In the genomic region with DNA sequence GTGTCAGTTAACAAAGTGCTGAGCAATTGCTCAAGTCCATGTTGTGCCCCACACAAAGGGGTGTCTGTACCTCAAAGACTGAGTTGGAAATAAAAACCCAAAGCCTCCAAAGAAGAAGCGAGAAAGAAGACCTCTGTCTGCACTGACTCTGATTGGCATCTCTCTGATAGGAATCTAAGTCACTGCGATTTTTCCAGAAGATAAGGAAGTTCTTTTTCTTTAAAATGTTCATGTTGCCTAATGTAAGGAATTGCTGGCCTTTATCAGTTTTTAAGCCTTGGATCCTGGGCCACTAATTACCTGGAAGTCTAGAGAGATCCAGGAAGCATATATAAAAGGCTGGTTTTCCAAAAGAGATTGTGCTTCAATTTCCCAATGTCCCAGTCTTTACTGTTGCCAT, we compare ENCODE assay signal across 33 cellular contexts.
"Had no signal": no experiment of that assay in that cellular context is flagged by ENCODE, and none has a peak within 500 bp of the region (broad histone marks: within the 10 kb centered on the region; RNA-seq: fewer than 3 reads in every experiment).

No MANE protein-coding gene starts in this region.

- H3K9me3 ChIP-seq: MG63 had no signal

- H3K36me3 ChIP-seq: MG63 had no signal

- H3K4me3 ChIP-seq: MG63 had no signal

- H3K27me3 ChIP-seq: MG63 had no signal

- DNase-seq: Karpas-422, Kasumi-1, MG63, MV-4-11, NCI-H1048, NCI-H1092, NCI-H1092 treated with DMSO at 0.1 percent for 48 hours, NCI-H1105, NCI-H1105 treated with DMSO at 0.1 percent for 48 hours, NCI-H1417, NCI-H1417 treated with DMSO at 0.1 percent for 48 hours, NCI-H1436, NCI-H1436 treated with DMSO at 0.1 percent for 48 hours, NCI-H146, NCI-H1694, NCI-H1694 treated with DMSO at 0.1 percent for 48 hours, NCI-H187, NCI-H187 treated with DMSO at 0.1 percent for 48 hours, NCI-H1930, NCI-H2029, NCI-H2029 treated with DMSO at 0.1 percent for 48 hours, NCI-H2081, NCI-H2081 treated with DMSO at 0.1 percent for 48 hours, NCI-H2107, NCI-H2171, NCI-H2171 treated with DMSO at 0.1 percent for 48 hours, NCI-H2227 treated with DMSO at 0.1 percent for 48 hours, NCI-H226, NCI-H345, NCI-H446, NCI-H446 treated with DMSO at 0.1 percent for 48 hours, NCI-H510A, NCI-H510A treated with DMSO at 0.1 percent for 48 hours had no signal
